8 cellular contexts compared by ENCODE assay signal in the genomic region with DNA sequence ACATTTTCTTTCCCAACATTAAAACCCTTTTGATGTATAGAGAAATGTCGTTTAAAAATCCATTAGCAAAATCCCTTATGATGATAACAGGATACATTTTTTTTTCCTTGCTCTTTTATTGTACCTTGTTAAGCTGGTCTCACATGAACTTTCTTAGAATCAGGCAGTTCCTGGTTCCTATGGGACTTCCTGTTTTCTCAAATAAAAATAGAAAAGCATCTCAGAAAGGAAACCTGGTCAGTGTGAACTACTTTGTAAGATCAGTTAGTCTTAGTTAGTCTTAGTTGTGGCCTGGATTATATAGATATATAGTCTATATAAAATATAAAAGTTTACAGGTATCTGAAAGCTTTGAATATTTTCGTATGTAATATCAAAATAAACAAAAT. TPM values are rescaled to one million over a fixed set of nuclear protein-coding genes. Genes with fewer than 3 reads are reported as not detected.
DNase-seq lines count a peak whose midpoint lies in the region; ATAC-seq and TF ChIP-seq lines count a peak whose summit lies in the region.

No MANE protein-coding gene starts in this region.

- POLR2A ChIA-PET in activated CD4-positive, alpha-beta T cell treated with anti-CD3 and anti-CD28 coated beads, Interleukin-2, amount 10 ng/mL, durations not matched to agents 7 days and 5 days (lab: Charles Lee), result no interaction called here
- POLR2A ChIA-PET in T-cell (lab: Charles Lee), result interaction anchor here (0.6 to 1.5 kb wide), 3 partner anchors 14 to 41 kb away, joined by 3 to 8 read pairs (median 6); partner anchors contain the start of gene LEMD3 (in 1 of the 2)

- no peaks in the 10 kb centered on the region for H3K4me1 ChIP-seq in prostate gland (replicated peaks)

- intact Hi-C loops in prostate gland (cut with DNase I), result no loop called here

- H3K27ac Mint-ChIP-seq in activated CD4-positive, alpha-beta T cell treated with anti-CD3 and anti-CD28 coated beads, Interleukin-2, amount 10 ng/mL, durations not matched to agents 7 days and 5 days, result peak overlapping the region; percentile 90
- H3K27ac Mint-ChIP-seq in T-cell, result peak overlapping the region; percentile 90 to 91

- peak overlapping the region; percentile 65 for H3K4me3 Mint-ChIP-seq in activated CD4-positive, alpha-beta T cell treated with anti-CD3 and anti-CD28 coated beads, Interleukin-2, amount 10 ng/mL, durations not matched to agents 7 days and 5 days
- peak overlapping the region; percentile 43 to 57 (median 48) for H3K4me3 Mint-ChIP-seq in T-cell

- no peaks in the 10 kb centered on the region for H3K27me3 ChIP-seq in prostate gland (replicated peaks; ENCODE audit: insufficient read depth)

- ATAC-seq in HG02943 (IDR thresholded peaks at IDR 0.05; ENCODE audit: low read depth, unreplicated experiment) (peak; percentile 62), T-cell (replicated peaks in 1 of 4) (peak in 3 of 4 experiments; percentile 48 to 61 (median 58))

- peaks cover 9% of the 10 kb centered on the region for H3K9me3 Mint-ChIP-seq in activated CD4-positive, alpha-beta T cell treated with anti-CD3 and anti-CD28 coated beads, Interleukin-2, amount 10 ng/mL, durations not matched to agents 7 days and 5 days
- no peaks in the 10 kb centered on the region for H3K9me3 Mint-ChIP-seq in T-cell

- no peaks in the 10 kb centered on the region for H3K27me3 Mint-ChIP-seq in activated CD4-positive, alpha-beta T cell treated with anti-CD3 and anti-CD28 coated beads, Interleukin-2, amount 10 ng/mL, durations not matched to agents 7 days and 5 days
- H3K27me3 Mint-ChIP-seq in T-cell, result no peaks in the 10 kb centered on the region

- peaks cover 51% of the 10 kb centered on the region for H3K36me3 Mint-ChIP-seq in activated CD4-positive, alpha-beta T cell treated with anti-CD3 and anti-CD28 coated beads, Interleukin-2, amount 10 ng/mL, durations not matched to agents 7 days and 5 days (ENCODE audit: low read depth)
- H3K36me3 Mint-ChIP-seq in T-cell, result peaks cover 19% of the 10 kb centered on the region

- no peak overlapping the region for H3K4me3 ChIP-seq in prostate gland

- no peak for TF ChIP-seq POLR2A in prostate gland (IDR thresholded peaks at IDR 0.05)

- H3K36me3 ChIP-seq in prostate gland, result no peaks in the 10 kb centered on the region

- H3K4me1 Mint-ChIP-seq in activated CD4-positive, alpha-beta T cell treated with anti-CD3 and anti-CD28 coated beads, Interleukin-2, amount 10 ng/mL, durations not matched to agents 7 days and 5 days, result peaks cover 47% of the 10 kb centered on the region
- H3K4me1 Mint-ChIP-seq in T-cell, result peaks cover 51 to 64% (median 62%) of the 10 kb centered on the region in 3 donors

- TF ChIP-seq CTCF in prostate gland (IDR thresholded peaks at IDR 0.05), result no peak

- CTCF ChIA-PET in activated CD4-positive, alpha-beta T cell treated with anti-CD3 and anti-CD28 coated beads, Interleukin-2, amount 10 ng/mL, durations not matched to agents 7 days and 5 days (lab: Charles Lee), result interaction anchor here (0.7 to 1.1 kb wide), 3 partner anchors 25 to 863 kb away, joined by 3 to 4 read pairs (median 3); no protein-coding TSS in a partner anchor
- CTCF ChIA-PET in T-cell (lab: Charles Lee), result interaction anchor here in 1 of 2 donors (0.8 to 1.8 kb wide), 3 partner anchors 23 to 41 kb away, joined by 3 to 7 read pairs (median 4); partner anchors contain the start of gene LEMD3

- DNase-seq in activated CD4-positive, alpha-beta T cell treated with anti-CD3 and anti-CD28 coated beads, Interleukin-2, amount 10 ng/mL, durations not matched to agents 7 days and 5 days, result no peak
- no peak for DNase-seq in activated CD4-positive, alpha-beta T cell treated with anti-CD3 and anti-CD28 coated beads, Interleukin-2, amount 50 U/mL, for 4 hours
- DNase-seq in T-cell (no peak), pons (ENCODE audit: low spot score) (peak; percentile 58), activated gamma-delta T cell treated with Interleukin-2 at 50 U/mL for 16 hours (no peak), prostate gland (ENCODE audit: low spot score) (no peak), GM19240 (ENCODE audit: insufficient read length, low spot score) (no peak)

- WGBS in prostate gland, result 36% methylated on average over 2 of the region's 2 CpGs

- H3K9me3 ChIP-seq in prostate gland, result no peaks in the 10 kb centered on the region

- H3K27ac ChIP-seq in prostate gland, result no peak overlapping the region

RNA-seq across cellular contexts. Expression of gene LEMD3, which starts 40.3 kb away (rescaled TPM):
- 10 to 100 TPM; 28.5 to 30.9 TPM for total RNA-seq in activated CD4-positive, alpha-beta T cell treated with anti-CD3 and anti-CD28 coated beads, Interleukin-2, amount 10 ng/mL, durations not matched to agents 7 days and 5 days
- 10 to 100 TPM; 57.0 to 62.9 (median 58.2) TPM for total RNA-seq in T-cell
- total RNA-seq in prostate gland, result 100 to 1,000 TPM in 1 of 2 donors, 10 to 100 TPM in 1; 55.6 to 102 TPM
